1 cellular context compared by ENCODE assay signal in genomic region chr5:178564386-178564785, GRCh38.
TF ChIP-seq lines count a peak whose summit lies in the region.

No MANE protein-coding gene starts in this region.

TF ChIP-seq in H1, 55 proteins besides CTCF, POLR2A, EP300 and RAD21:
- TF ChIP-seq GABPA (IDR thresholded peaks at IDR 0.05; ENCODE audit: borderline replicate concordance, insufficient read depth, low read length) (no peak), ATF3 (IDR thresholded peaks at IDR 0.05; ENCODE audit: insufficient read depth, low read depth, low read length) (no peak), JUN (IDR thresholded peaks at IDR 0.05; ENCODE audit: low read depth, low read length) (no peak), ASH2L (IDR thresholded peaks at IDR 0.05; ENCODE audit: low read length) (no peak), CTBP2 (IDR thresholded peaks at IDR 0.05; ENCODE audit: borderline replicate concordance, insufficient read depth, insufficient read length, low read length) (no peak), CHD7 (IDR thresholded peaks at IDR 0.05; ENCODE audit: insufficient replicate concordance, low read length) (peak; percentile 53), POU5F1 (IDR thresholded peaks at IDR 0.05; ENCODE audit: low read depth, low read length) (no peak), RXRA (IDR thresholded peaks at IDR 0.05; ENCODE audit: insufficient read depth, low read depth, low read length) (no peak)
